Comparison of ENCODE assay signal across 13 cellular contexts in genomic region chr10:1309969-1310789, GRCh38.
"Had no signal": no experiment of that assay in that cellular context is flagged by ENCODE, and none has a peak within 500 bp of the region (broad histone marks: within the 10 kb centered on the region; RNA-seq: fewer than 3 reads in every experiment).

No MANE protein-coding gene starts in this region.

- H3K27me3 ChIP-seq: upper lobe of right lung had no signal

- DNase-seq: activated CD4-positive, alpha-beta T cell treated with anti-CD3 and anti-CD28 coated beads, Interleukin-2, amount 50 U/mL, for 48 hours; activated gamma-delta T cell treated with Interleukin-2 at 50 U/mL for 16 hours; activated naive CD8-positive, alpha-beta T cell treated with anti-CD3 and anti-CD28 coated beads for 36 hours; activated T-cell treated with anti-CD3 and anti-CD28 coated beads, Interleukin-2, amount 50 U/mL, for 72 hours; foreskin melanocyte; left cardiac atrium; mucosa of descending colon; naive thymus-derived CD8-positive, alpha-beta T cell; stimulated activated CD4-positive, alpha-beta T cell treated with anti-CD3 and anti-CD28 coated beads, Interleukin-2, amount 100 ng/mL, for 48 hours; stimulated activated naive CD4-positive, alpha-beta T cell treated with Interleukin-2 at 50 U/mL for 16 hours; upper lobe of right lung had no signal

- H3K4me1 Mint-ChIP-seq: activated naive CD8-positive, alpha-beta T cell treated with anti-CD3 and anti-CD28 coated beads for 36 hours; naive thymus-derived CD8-positive, alpha-beta T cell had no signal

- H3K4me3 Mint-ChIP-seq: activated naive CD8-positive, alpha-beta T cell treated with anti-CD3 and anti-CD28 coated beads for 36 hours; activated T-cell treated with anti-CD3 and anti-CD28 coated beads, Interleukin-2, amount 50 U/mL, for 72 hours; naive thymus-derived CD8-positive, alpha-beta T cell had no signal

- H3K9me3 Mint-ChIP-seq: activated naive CD8-positive, alpha-beta T cell treated with anti-CD3 and anti-CD28 coated beads for 36 hours; activated T-cell treated with anti-CD3 and anti-CD28 coated beads, Interleukin-2, amount 50 U/mL, for 72 hours had no signal

- H3K27ac ChIP-seq: breast epithelium, upper lobe of right lung had no signal

- H3K27me3 Mint-ChIP-seq: activated naive CD8-positive, alpha-beta T cell treated with anti-CD3 and anti-CD28 coated beads for 36 hours had no signal

- H3K4me3 ChIP-seq: breast epithelium, lung, mucosa of descending colon, upper lobe of right lung had no signal

- H3K36me3 Mint-ChIP-seq: activated naive CD8-positive, alpha-beta T cell treated with anti-CD3 and anti-CD28 coated beads for 36 hours; naive thymus-derived CD8-positive, alpha-beta T cell had no signal

- H3K9me3 ChIP-seq: breast epithelium, mucosa of descending colon, upper lobe of right lung had no signal

- H3K27ac Mint-ChIP-seq: activated naive CD8-positive, alpha-beta T cell treated with anti-CD3 and anti-CD28 coated beads for 36 hours; activated T-cell treated with anti-CD3 and anti-CD28 coated beads, Interleukin-2, amount 50 U/mL, for 72 hours; naive thymus-derived CD8-positive, alpha-beta T cell had no signal

- H3K4me1 ChIP-seq: breast epithelium, upper lobe of right lung had no signal
